Comparison of ENCODE assay signal across 15 cellular contexts in the genomic region with DNA sequence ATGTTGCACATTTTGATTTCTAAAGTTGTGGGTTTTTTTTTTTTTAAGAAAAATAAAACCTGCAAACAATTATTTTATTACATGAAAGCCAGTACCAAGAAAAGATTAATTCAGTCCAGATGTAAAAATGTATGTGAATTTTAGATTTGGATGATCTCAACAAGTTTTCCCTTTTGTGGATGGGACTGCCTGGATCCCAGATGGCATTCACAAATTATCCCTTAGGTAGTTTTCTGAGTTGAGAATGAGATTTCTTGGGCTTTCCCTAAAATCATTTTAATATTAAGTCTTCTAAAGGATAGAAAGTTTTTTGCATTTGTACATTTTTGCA. TPM values are rescaled to one million over a fixed set of nuclear protein-coding genes. Genes with fewer than 3 reads are reported as not detected.
DNase-seq lines count a peak whose midpoint lies in the region; TF ChIP-seq lines count a peak whose summit lies in the region.
"Had no signal": no experiment of that assay in that cellular context is flagged by ENCODE, and none has a peak within 500 bp of the region (broad histone marks: within the 10 kb centered on the region; RNA-seq: fewer than 3 reads in every experiment).

No MANE protein-coding gene starts in this region.

- H3K9me3 ChIP-seq in adipocyte (ENCODE audit: control insufficient read depth, low read length) (no peaks in the 10 kb centered on the region), sigmoid colon (no peaks in the 10 kb centered on the region)
- H3K9me3 ChIP-seq: BLaER1 had no signal

- POLR2A ChIA-PET in BJ (lab: Charles Lee) = interaction anchor here (0.6 kb wide), 1 partner anchor 85 kb away, joined by 7 read pairs; no protein-coding TSS in a partner anchor

- no peak for DNase-seq in BJ (ENCODE audit: low read depth)
- DNase-seq in adipocyte (ENCODE audit: low read depth) = peak; percentile 63
- DNase-seq in fibroblast of the aortic adventitia (ENCODE audit: low read depth) = no peak
- no peak for DNase-seq in sigmoid colon
- DNase-seq in NCI-H146 treated with DMSO at 0.1 percent for 48 hours (lab: John Stamatoyannopoulos, UW; ENCODE audit: unreplicated experiment) = no peak
- no peak for DNase-seq in NCI-H1105 (lab: John Stamatoyannopoulos, UW)
- DNase-seq in central memory CD4-positive, alpha-beta T cell = no peak
- DNase-seq in NCI-H2227 (lab: John Stamatoyannopoulos, UW; ENCODE audit: unreplicated experiment) = no peak
- DNase-seq: activated CD4-positive, alpha-beta T cell treated with anti-CD3 and anti-CD28 coated beads, Interleukin-2, amount 50 U/mL, for 4 hours; caudate nucleus; foreskin melanocyte; naive thymus-derived CD4-positive, alpha-beta T cell; NCI-H2107; T-helper 2 cell had no signal

- TF ChIP-seq POLR2A in sigmoid colon (IDR thresholded peaks at IDR 0.05) = no peak

- H3K27ac ChIP-seq in sigmoid colon = peak overlapping the region in 3 of 4 donors; percentile 94 to 99 (median 97)
- H3K27ac ChIP-seq: BLaER1 had no signal

- CTCF ChIA-PET in BJ (lab: Yijun Ruan, JAX) = interaction anchor here (1.2 to 3.4 kb wide), 2 partner anchors 122 to 327 kb away, joined by 5 to 25 read pairs; no protein-coding TSS in a partner anchor

- H3K9ac ChIP-seq in adipocyte (ENCODE audit: low read length) = peak overlapping the region; percentile 99
- H3K9ac ChIP-seq: BLaER1 had no signal

- peaks cover 47% of the 10 kb centered on the region for H3K4me1 ChIP-seq in adipocyte (ENCODE audit: control insufficient read depth, insufficient read depth, low read length)
- H3K4me1 ChIP-seq in sigmoid colon = peaks cover 0 to 59% (median 34%) of the 10 kb centered on the region in 4 donors

- H3K27me3 ChIP-seq in BJ (ENCODE audit: control insufficient read depth, insufficient read depth, low read length) (no peaks in the 10 kb centered on the region), adipocyte (replicated peaks; ENCODE audit: control insufficient read depth, insufficient read depth, low read length) (no peaks in the 10 kb centered on the region), sigmoid colon (no peaks in the 10 kb centered on the region)

- peaks cover 7% of the 10 kb centered on the region for H3K36me3 ChIP-seq in BJ (ENCODE audit: control insufficient read depth, insufficient read depth, low read length)
- no peaks in the 10 kb centered on the region for H3K36me3 ChIP-seq in adipocyte (ENCODE audit: control insufficient read depth, insufficient read depth, low read length, severe bottlenecking)
- H3K36me3 ChIP-seq in sigmoid colon = no peaks in the 10 kb centered on the region
- H3K36me3 ChIP-seq: BLaER1 had no signal

- intact Hi-C loops in sigmoid colon (cut with DNase I) = loop anchor here (5.0 kb wide), 5 partner anchors 112 to 692 kb away; a partner anchor contains a TSS

- H3K4me3 ChIP-seq in BJ (ENCODE audit: low read depth, low read length) (peak overlapping the region; percentile 87), adipocyte (ENCODE audit: low read length) (peak overlapping the region; percentile 98), fibroblast of the aortic adventitia (ENCODE audit: low read depth, low read length) (peak overlapping the region; percentile 94), sigmoid colon (peak overlapping the region in 2 of 4 donors; percentile 85 to 96)
- H3K4me3 ChIP-seq: BLaER1 had no signal

- TF ChIP-seq CTCF in BJ (IDR thresholded peaks at IDR 0.05; ENCODE audit: insufficient read depth, low read depth, low read length) (no peak), fibroblast of the aortic adventitia (IDR thresholded peaks at IDR 0.05; ENCODE audit: insufficient read depth, low read length) (no peak), sigmoid colon (IDR thresholded peaks at IDR 0.05) (no peak)

- no peak for TF ChIP-seq EP300 in sigmoid colon (IDR thresholded peaks at IDR 0.05)

RNA-seq across cellular contexts. Expression of a gene that starts 2.8 kb away (rescaled TPM):
- polyA plus RNA-seq in BJ (2011; rRNA removed) (507 and 540 TPM in 2 replicates), sigmoid colon (1 to 10 TPM; 1.6 to 6.6 (median 4.0) TPM)
- polyA minus RNA-seq in BJ (2011; rRNA and poly(A)+ RNA removed) = 530 and 627 TPM in 2 replicates
- total RNA-seq in fibroblast of the aortic adventitia (ENCODE audit: low replicate concordance) (192 and 257 TPM in 2 replicates), sigmoid colon (10 to 100 TPM; 38.3 to 85.6 (median 49.6) TPM)
